Comparison of ENCODE assay signal across 14 cellular contexts in genomic region chr16:53370827-53371226, GRCh38.
"Had no signal": no experiment of that assay in that cellular context is flagged by ENCODE, and none has a peak within 500 bp of the region (broad histone marks: within the 10 kb centered on the region; RNA-seq: fewer than 3 reads in every experiment).

No MANE protein-coding gene starts in this region.

- H3K36me3 ChIP-seq: heart right ventricle, prostate gland, uterus had no signal

- H3K9me3 ChIP-seq: heart right ventricle, prostate gland, testis, uterus had no signal

- H3K27me3 ChIP-seq: testis had no signal

- H3K27ac ChIP-seq: prostate gland, testis, uterus had no signal

- DNase-seq: activated CD4-positive, alpha-beta memory T cell treated with anti-CD3 and anti-CD28 coated beads, Interleukin-2, amount 10 ng/mL, durations not matched to agents 7 days and 5 days; activated CD4-positive, alpha-beta T cell treated with anti-CD3 and anti-CD28 coated beads for 4 hours; activated CD4-positive, CD25-positive, alpha-beta regulatory T cell; activated T-cell treated with anti-CD3 and anti-CD28 coated beads for 4 hours; aorta; heart right ventricle; naive thymus-derived CD4-positive, alpha-beta T cell; stimulated activated CD4-positive, alpha-beta T cell treated with anti-CD3 and anti-CD28 coated beads, Interleukin-4, amount 100 ng/mL, for 1 hour; stimulated activated naive CD4-positive, alpha-beta T cell; testis; trophoblast cell; uterus had no signal

- H3K4me1 ChIP-seq: prostate gland, testis, uterus had no signal

- H3K4me3 ChIP-seq: heart right ventricle, lung, prostate gland, testis, uterus had no signal
